In genomic region chr7:117132385-117133120, GRCh38 we compare ENCODE assay signal across 12 cellular contexts.
A peak's percentile ranks its signal among the peaks of the same experiment; 100 is the strongest.
DNase-seq lines count a peak whose midpoint lies in the region; ATAC-seq, FAIRE-seq and TF ChIP-seq lines count a peak whose summit lies in the region.
"Had no signal": no experiment of that assay in that cellular context is flagged by ENCODE, and none has a peak within 500 bp of the region (broad histone marks: within the 10 kb centered on the region; RNA-seq: fewer than 3 reads in every experiment).

No MANE protein-coding gene starts in this region.

- H3K9me3 ChIP-seq in T-helper 17 cell (ENCODE audit: control insufficient read depth, low read length, poor library complexity, severe bottlenecking) = no peaks in the 10 kb centered on the region

- peaks cover 10% of the 10 kb centered on the region for H3K4me1 Mint-ChIP-seq in stimulated activated naive CD8-positive, alpha-beta T cell treated with anti-CD3 and anti-CD28 coated beads, Interleukin-15, amount 100 ng/mL, for 72 hours
- peaks cover 12% of the 10 kb centered on the region for H3K4me1 Mint-ChIP-seq in T-helper 17 cell

- DNase-seq in stimulated activated naive CD8-positive, alpha-beta T cell treated with anti-CD3 and anti-CD28 coated beads, Interleukin-15, Interleukin-2, amounts not matched to agents 100 U/mL and 50 U/mL, for 24 hours = no peak
- DNase-seq in stimulated activated naive CD8-positive, alpha-beta T cell treated with anti-CD3 and anti-CD28 coated beads, Interleukin-15, amount 100 ng/mL, for 72 hours = no peak
- no peak for DNase-seq in T-helper 17 cell
- peak; percentile 99 for DNase-seq in fibroblast of the aortic adventitia (ENCODE audit: low read depth)
- DNase-seq in urothelium cell line (ENCODE audit: low spot score) = peak; percentile 35
- no peak for DNase-seq in activated CD4-positive, alpha-beta T cell treated with anti-CD3 and anti-CD28 coated beads, Interleukin-2, amount 50 U/mL, for 48 hours
- no peak for DNase-seq in ureter (ENCODE audit: low spot score)
- DNase-seq: CD4-positive, alpha-beta memory T cell; T-cell had no signal

- ATAC-seq in stimulated activated naive CD8-positive, alpha-beta T cell treated with anti-CD3 and anti-CD28 coated beads, Interleukin-15, Interleukin-2, amounts not matched to agents 100 U/mL and 50 U/mL, for 24 hours = peak; percentile 73
- no peak for ATAC-seq in stimulated activated naive CD8-positive, alpha-beta T cell treated with anti-CD3 and anti-CD28 coated beads, Interleukin-15, amount 100 ng/mL, for 72 hours
- ATAC-seq in T-helper 17 cell = no peak
- ATAC-seq in GM21717 (IDR thresholded peaks at IDR 0.05; ENCODE audit: unreplicated experiment) = no peak
- ATAC-seq: T-cell had no signal

- peaks cover 10% of the 10 kb centered on the region for H3K36me3 Mint-ChIP-seq in T-helper 17 cell (ENCODE audit: low read depth)

- no peaks in the 10 kb centered on the region for H3K27me3 Mint-ChIP-seq in stimulated activated naive CD8-positive, alpha-beta T cell treated with anti-CD3 and anti-CD28 coated beads, Interleukin-15, amount 100 ng/mL, for 72 hours
- no peaks in the 10 kb centered on the region for H3K27me3 Mint-ChIP-seq in T-helper 17 cell
- H3K27me3 Mint-ChIP-seq: CD4-positive, alpha-beta memory T cell; stimulated activated naive CD8-positive, alpha-beta T cell treated with anti-CD3 and anti-CD28 coated beads, Interleukin-15, Interleukin-2, amounts not matched to agents 100 ng/mL and 50 ng/mL, for 24 hours; T-cell had no signal

- FAIRE-seq in urothelium cell line (lab: Jason Lieb, UNC) = no peak
- FAIRE-seq: colon had no signal

- no peaks in the 10 kb centered on the region for H3K9me3 Mint-ChIP-seq in stimulated activated naive CD8-positive, alpha-beta T cell treated with anti-CD3 and anti-CD28 coated beads, Interleukin-15, amount 100 ng/mL, for 72 hours
- H3K9me3 Mint-ChIP-seq: CD4-positive, alpha-beta memory T cell; stimulated activated naive CD8-positive, alpha-beta T cell treated with anti-CD3 and anti-CD28 coated beads, Interleukin-15, Interleukin-2, amounts not matched to agents 100 ng/mL and 50 ng/mL, for 24 hours; T-cell had no signal

- H3K4me3 Mint-ChIP-seq in stimulated activated naive CD8-positive, alpha-beta T cell treated with anti-CD3 and anti-CD28 coated beads, Interleukin-15, amount 100 ng/mL, for 72 hours = no peak overlapping the region
- H3K4me3 Mint-ChIP-seq in T-helper 17 cell = no peak overlapping the region
- H3K4me3 Mint-ChIP-seq: CD4-positive, alpha-beta memory T cell; stimulated activated naive CD8-positive, alpha-beta T cell treated with anti-CD3 and anti-CD28 coated beads, Interleukin-15, Interleukin-2, amounts not matched to agents 100 ng/mL and 50 ng/mL, for 24 hours; T-cell had no signal

- H3K27ac Mint-ChIP-seq in stimulated activated naive CD8-positive, alpha-beta T cell treated with anti-CD3 and anti-CD28 coated beads, Interleukin-15, amount 100 ng/mL, for 72 hours = no peak overlapping the region
- H3K27ac Mint-ChIP-seq in T-helper 17 cell = peak overlapping the region; percentile 4
- H3K27ac Mint-ChIP-seq: CD4-positive, alpha-beta memory T cell; T-cell had no signal

- no peak for TF ChIP-seq CTCF in fibroblast of the aortic adventitia (IDR thresholded peaks at IDR 0.05; ENCODE audit: insufficient read depth, low read length)

- no peak overlapping the region for H3K4me3 ChIP-seq in fibroblast of the aortic adventitia (ENCODE audit: low read depth, low read length)

Comparison
In these comparisons a context has a peak if more than half of its experiments do, and no peak if none do; other contexts are left out.
1. DNase-seq: peak in fibroblast of the aortic adventitia (single experiment) and urothelium cell line (single experiment); none in stimulated activated naive CD8-positive, alpha-beta T cell treated with anti-CD3 and anti-CD28 coated beads, Interleukin-15, Interleukin-2, amounts not matched to agents 100 U/mL and 50 U/mL, for 24 hours (single experiment), stimulated activated naive CD8-positive, alpha-beta T cell treated with anti-CD3 and anti-CD28 coated beads, Interleukin-15, amount 100 ng/mL, for 72 hours (0 of 2), T-helper 17 cell (0 of 3), activated CD4-positive, alpha-beta T cell treated with anti-CD3 and anti-CD28 coated beads, Interleukin-2, amount 50 U/mL, for 48 hours (0 of 2) and ureter (single experiment).